In genomic region chr3:194640829-194641228, GRCh38 we compare ENCODE assay signal across 9 cellular contexts. TPM values are rescaled to one million over a fixed set of nuclear protein-coding genes. Genes with fewer than 3 reads are reported as not detected.
DNase-seq lines count a peak whose midpoint lies in the region; FAIRE-seq and TF ChIP-seq lines count a peak whose summit lies in the region.
"Had no signal": no experiment of that assay in that cellular context is flagged by ENCODE, and none has a peak within 500 bp of the region (broad histone marks: within the 10 kb centered on the region; RNA-seq: fewer than 3 reads in every experiment).

No MANE protein-coding gene starts in this region.

- no peak overlapping the region for H3K9ac ChIP-seq in OCI-LY1 (ENCODE audit: low read length)

- H3K27ac ChIP-seq in OCI-LY1 (ENCODE audit: low read depth, low read length, poor library complexity, severe bottlenecking) (no peak overlapping the region), osteoblast (ENCODE audit: low read depth, low read length) (peak overlapping the region; percentile 80)

- FAIRE-seq in GM12891 (lab: Jason Lieb, UNC) = no peak

- no peaks in the 10 kb centered on the region for H3K9me2 ChIP-seq in OCI-LY1 (ENCODE audit: low read depth, low read length)

- no peaks in the 10 kb centered on the region for H3K79me2 ChIP-seq in OCI-LY1 (ENCODE audit: insufficient read depth, low read length)
- H3K79me2 ChIP-seq in osteoblast (ENCODE audit: insufficient read depth, low read length) = peaks cover 30% of the 10 kb centered on the region

- H3K4me1 ChIP-seq in OCI-LY1 (ENCODE audit: insufficient read depth, low read length, severe bottlenecking) = no peaks in the 10 kb centered on the region
- H3K4me1 ChIP-seq in osteoblast (ENCODE audit: insufficient read depth, low read length) = peaks cover 25% of the 10 kb centered on the region

- no peaks in the 10 kb centered on the region for H3F3A ChIP-seq in OCI-LY1 (ENCODE audit: insufficient read depth, low read length)

- no peaks in the 10 kb centered on the region for H3K9me3 ChIP-seq in OCI-LY1 (ENCODE audit: low read length)
- H3K9me3 ChIP-seq in osteoblast (ENCODE audit: low read depth, low read length) = no peaks in the 10 kb centered on the region

- no peaks in the 10 kb centered on the region for H4K20me1 ChIP-seq in OCI-LY1 (ENCODE audit: insufficient read depth, low read length)
- no peaks in the 10 kb centered on the region for H4K20me1 ChIP-seq in osteoblast (ENCODE audit: insufficient read depth, low read length)

- TF ChIP-seq CTCF in OCI-LY1 (IDR thresholded peaks at IDR 0.05; ENCODE audit: low read length) (peak; percentile 57), astrocyte of the spinal cord (IDR thresholded peaks at IDR 0.05; ENCODE audit: low read depth, low read length) (peak; percentile 47), osteoblast (IDR thresholded peaks at IDR 0.05; ENCODE audit: extremely low read depth, low read depth, low read length) (peak; percentile 47)

- peaks cover 52% of the 10 kb centered on the region for H3K36me3 ChIP-seq in OCI-LY1 (ENCODE audit: insufficient read depth, low read length)
- H3K36me3 ChIP-seq in osteoblast (ENCODE audit: insufficient read depth, low read length) = peaks cover 35% of the 10 kb centered on the region

- peak; percentile 78 for DNase-seq in DMS 273 (lab: John Stamatoyannopoulos, UW; ENCODE audit: unreplicated experiment)
- peak; percentile 46 for DNase-seq in astrocyte of the spinal cord (ENCODE audit: low read depth, low spot score)
- no peak for DNase-seq in osteoblast (ENCODE audit: insufficient read length, low spot score, missing footprints)
- no peak for DNase-seq in NCI-H446 (lab: John Stamatoyannopoulos, UW)
- DNase-seq in HK-2 (ENCODE audit: unreplicated experiment) = no peak
- no peak for DNase-seq in ecto neural progenitor cell (ENCODE audit: low spot score)
- DNase-seq in GM12891 (ENCODE audit: insufficient read length, low spot score) = no peak
- DNase-seq: amniotic stem cell had no signal

- H3K4me2 ChIP-seq in OCI-LY1 (ENCODE audit: low read length) = no peak overlapping the region
- H3K4me2 ChIP-seq in osteoblast (ENCODE audit: insufficient read depth, low read length) = peak overlapping the region; percentile 78

- H3K4me3 ChIP-seq in OCI-LY1 (ENCODE audit: low read depth, low read length, poor library complexity, severe bottlenecking) (no peak overlapping the region), astrocyte of the spinal cord (ENCODE audit: low read depth, low read length) (no peak overlapping the region), osteoblast (ENCODE audit: insufficient read depth, low read length) (no peak overlapping the region)

- in situ Hi-C loops in astrocyte of the spinal cord (cut with HindIII; ENCODE audit: low sequenced_read_pairs) = no loop called here

- H3K27me3 ChIP-seq in OCI-LY1 (ENCODE audit: insufficient read depth, low read length) (no peaks in the 10 kb centered on the region), osteoblast (ENCODE audit: insufficient read depth, low read length) (no peaks in the 10 kb centered on the region)

- H2AFZ ChIP-seq in OCI-LY1 (ENCODE audit: low read length) (no peak overlapping the region), osteoblast (ENCODE audit: low read length) (no peak overlapping the region)

- TF ChIP-seq POLR2A in GM12891 (IDR thresholded peaks at IDR 0.05; ENCODE audit: low read depth, low read length) = no peak

TF ChIP-seq in GM12891, 5 proteins besides CTCF, POLR2A, EP300 and RAD21:
- TF ChIP-seq TAF1 (IDR thresholded peaks at IDR 0.05; ENCODE audit: low read depth, low read length) (no peak), POU2F2 (IDR thresholded peaks at IDR 0.05; ENCODE audit: low read depth, low read length) (no peak), SPI1 (IDR thresholded peaks at IDR 0.05; ENCODE audit: low read depth, low read length) (no peak), POLR2AphosphoS5 (IDR thresholded peaks at IDR 0.05; ENCODE audit: low read depth, low read length) (no peak), PAX5 (IDR thresholded peaks at IDR 0.05; ENCODE audit: insufficient read depth, low read length, severe bottlenecking) (no peak)

RNA-seq across cellular contexts. Expression of gene TMEM44, which starts 7.6 kb away (rescaled TPM):
- total RNA-seq in osteoblast = 18.8 and 20.3 TPM in 2 replicates
- 5.9 TPM for polyA plus RNA-seq in GM12891 (2012; ENCODE audit: low read depth, missing spikeins)

RNA-seq across cellular contexts. Expression of gene LSG1, which starts 31.2 kb away (rescaled TPM):
- total RNA-seq in osteoblast = 40.9 and 41.5 TPM in 2 replicates
- 21.1 TPM for polyA plus RNA-seq in GM12891 (2012; ENCODE audit: low read depth, missing spikeins)

RNA-seq across cellular contexts. Expression of gene FAM43A, which starts 44.9 kb away (rescaled TPM):
- total RNA-seq in osteoblast = 14.7 and 17.0 TPM in 2 replicates
- polyA plus RNA-seq in GM12891 (2012; ENCODE audit: low read depth, missing spikeins) = 4.6 TPM

Comparison
In these comparisons a context has a peak if more than half of its experiments do, and no peak if none do; other contexts are left out.
1. DNase-seq: peak in DMS 273 (single experiment) and astrocyte of the spinal cord (single experiment); none in osteoblast (single experiment), NCI-H446 (0 of 2), HK-2 (single experiment), ecto neural progenitor cell (single experiment) and GM12891 (single experiment).
2. Peak in every context shown above with its lines, with median percentiles within 50 percentile points of each other: CTCF ChIP-seq.